In the genomic region with DNA sequence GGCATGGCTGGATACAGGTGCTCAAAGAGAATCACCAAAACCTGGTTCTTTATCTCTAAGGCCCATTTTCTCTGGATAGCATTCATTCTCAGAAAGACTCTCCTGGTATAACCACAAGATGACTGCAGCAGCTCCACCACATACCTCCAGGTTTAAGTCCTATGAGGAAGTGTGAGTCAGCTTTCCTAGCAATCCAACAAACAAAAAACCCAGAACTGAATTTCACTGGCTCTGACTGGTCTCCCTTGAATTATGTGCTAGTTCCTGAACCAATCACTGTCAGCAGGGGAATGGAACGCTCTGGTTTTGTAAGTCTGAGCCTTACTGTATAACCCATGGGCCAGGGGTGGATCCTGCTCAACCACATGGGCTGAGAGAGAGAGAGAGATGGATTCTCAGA, we compare ENCODE assay signal across 1 cellular context.
TF ChIP-seq lines count a peak whose summit lies in the region.

No MANE protein-coding gene starts in this region.

TF ChIP-seq in endothelial cell of umbilical vein, 7 proteins besides CTCF, POLR2A, EP300 and RAD21 (continued from another document):
- no peak for TF ChIP-seq MAX (IDR thresholded peaks at IDR 0.05; ENCODE audit: insufficient read depth, insufficient read length)
